Comparison of ENCODE assay signal across 23 cellular contexts in genomic region chr11:11374358-11375148, GRCh38. TPM values are rescaled to one million over a fixed set of nuclear protein-coding genes. Genes with fewer than 3 reads are reported as not detected.
A peak's percentile ranks its signal among the peaks of the same experiment; 100 is the strongest.
DNase-seq lines count a peak whose midpoint lies in the region; ATAC-seq, FAIRE-seq and TF ChIP-seq lines count a peak whose summit lies in the region.
"Had no signal": no experiment of that assay in that cellular context is flagged by ENCODE, and none has a peak within 500 bp of the region (broad histone marks: within the 10 kb centered on the region; RNA-seq: fewer than 3 reads in every experiment).

No MANE protein-coding gene starts in this region.

- TF ChIP-seq EP300 in A549 (IDR thresholded peaks at IDR 0.05) (no peak), GM12878 (IDR thresholded peaks at IDR 0.05; ENCODE audit: borderline replicate concordance in 1 of 2, control insufficient read depth in 1 of 2, low read depth in 2 of 2, low read length in 2 of 2) (no peak)

- intact Hi-C loops in GM12878 (cut with micrococcal nuclease; ENCODE audit: unreplicated experiment): no loop called here

- SMC1A ChIA-PET in GM12878 (lab: Charles Lee; ENCODE audit: uncharacterized antibody, unreplicated experiment): interaction anchor here (1.0 to 1.1 kb wide), 2 partner anchors 17 to 214 kb away, joined by 3 to 4 read pairs; no protein-coding TSS in a partner anchor

- H3K36me3 ChIP-seq in GM12878 (ENCODE audit: control insufficient read depth in 2 of 2, insufficient read depth in 2 of 2, low read length in 1 of 2): peaks cover 3 to 5% of the 10 kb centered on the region in 2 experiments; a peak in 3 of 4 replicates
- H3K36me3 ChIP-seq: right atrium auricular region had no signal

- H3K4me1 ChIP-seq in A549: no peaks in the 10 kb centered on the region
- no peaks in the 10 kb centered on the region for H3K4me1 ChIP-seq in GM12878 (ENCODE audit: control insufficient read depth, insufficient read depth, low read length)

- BruUV-seq in GM12878 (replicated peaks; lab: Mats Ljungman, UMichigan): no TSS peak

- POLR2A ChIA-PET in A549 (lab: Yijun Ruan, JAX) (interaction anchor here (0.6 kb wide), 1 partner anchor 321 kb away, joined by 5 read pairs; no protein-coding TSS in a partner anchor), GM12878 (lab: Charles Lee) (no interaction called here)

- RAD21 ChIA-PET in GM12878 (lab: Charles Lee; ENCODE audit: unreplicated experiment): no interaction called here

- H3K79me2 ChIP-seq in GM12878 (ENCODE audit: control insufficient read depth, insufficient read depth, low read length): no peaks in the 10 kb centered on the region

- CTCF ChIA-PET in A549 (lab: Yijun Ruan, JAX): interaction anchor here (0.5 kb wide), 1 partner anchor 445 kb away, joined by 3 read pairs; no protein-coding TSS in a partner anchor
- CTCF ChIA-PET in GM12878 (lab: Yijun Ruan, JAX): interaction anchor here (0.6 kb wide), 1 partner anchor 342 kb away, joined by 3 read pairs; no protein-coding TSS in a partner anchor

- in situ Hi-C loops in GM12878 (cut with MboI): no loop called here

- no peak for TF ChIP-seq RAD21 in A549 (conservative IDR thresholded peaks at IDR 0.05 in 1 of 2, IDR thresholded peaks at IDR 0.05 in 1 of 2)
- no peak for TF ChIP-seq RAD21 in GM12878 (IDR thresholded peaks at IDR 0.05; ENCODE audit: insufficient read depth, low read depth, low read length)

- TF ChIP-seq CTCF in A549 (IDR thresholded peaks at IDR 0.05) (no peak), GM12878 (IDR thresholded peaks at IDR 0.05 in 2 of 3, conservative IDR thresholded peaks at IDR 0.05 in 1 of 3; ENCODE audit: control insufficient read depth in 2 of 3, extremely low read depth in 1 of 3, insufficient read depth in 1 of 3, low read depth in 3 of 3, low read length in 3 of 3) (no peak)

- DNase-seq in A549 (ENCODE audit: low read depth in 1 of 2, low spot score in 1 of 2): no peak
- DNase-seq in GM12878 (ENCODE audit: low read depth, low spot score): peak; percentile 11
- DNase-seq in COLO829 (ENCODE audit: low spot score): no peak
- no peak for DNase-seq in retina
- no peak for DNase-seq in DMS114 treated with DMSO at 0.1 percent for 48 hours (lab: John Stamatoyannopoulos, UW; ENCODE audit: unreplicated experiment)
- no peak for DNase-seq in activated naive CD4-positive, alpha-beta T cell treated with anti-CD3 and anti-CD28 coated beads, Interleukin-2, amount 50 U/mL, for 16 hours
- DNase-seq: activated CD4-positive, alpha-beta T cell treated with anti-CD3 and anti-CD28 coated beads for 36 hours; activated naive CD4-positive, alpha-beta T cell treated with anti-CD3 and anti-CD28 coated beads, Interleukin-2, amount 10 ng/mL, durations not matched to agents 7 days and 5 days; activated T-cell treated with anti-CD3 and anti-CD28 coated beads, Interleukin-2, amount 50 U/mL, for 72 hours; anterior cingulate cortex; dermis blood vessel endothelial cell; EL; heart right ventricle; KBM-7; MM.1S; naive thymus-derived CD4-positive, alpha-beta T cell; NCI-H1436 treated with DMSO at 0.1 percent for 48 hours; NCI-H2171; NCI-H526; trophoblast cell had no signal

- FAIRE-seq in A549 (lab: Jason Lieb, UNC) (peak; percentile 28), GM12878 (lab: Jason Lieb, UNC) (no peak)

- no peaks in the 10 kb centered on the region for H4K20me1 ChIP-seq in GM12878 (ENCODE audit: control insufficient read depth, insufficient read depth)

- H3K27ac ChIP-seq in A549 (no peak overlapping the region), GM12878 (ENCODE audit: control insufficient read depth, insufficient read depth) (no peak overlapping the region)
- H3K27ac ChIP-seq: heart right ventricle, right atrium auricular region had no signal

- H3K4me2 ChIP-seq in A549: no peak overlapping the region
- H3K4me2 ChIP-seq in GM12878 (ENCODE audit: control insufficient read depth, insufficient read depth): no peak overlapping the region

- no peak for TF ChIP-seq POLR2A in A549 (IDR thresholded peaks at IDR 0.05; ENCODE audit: low read length)
- TF ChIP-seq POLR2A in GM12878 (IDR thresholded peaks at IDR 0.05; ENCODE audit: low read depth, low read length): no peak

- H3K27me3 ChIP-seq in GM12878 (replicated peaks in 1 of 2; ENCODE audit: control insufficient read depth in 2 of 2, insufficient read depth in 2 of 2, low read length in 1 of 2): no peaks in the 10 kb centered on the region
- H3K27me3 ChIP-seq: heart right ventricle, right atrium auricular region had no signal

- 80% methylated on average over 7 of the region's 7 CpGs for WGBS in A549 (ENCODE audit: missing lambda C conversion rate)
- WGBS in GM12878 (ENCODE audit: insufficient coverage, insufficient replicate concordance, low lambda C conversion rate, missing lambda C conversion rate): 53% methylated on average over 7 of the region's 7 CpGs

- ATAC-seq in A549 (no peak), GM19452 (IDR thresholded peaks at IDR 0.05; ENCODE audit: unreplicated experiment) (peak; percentile 81), HG03064 (IDR thresholded peaks at IDR 0.05; ENCODE audit: low read depth, unreplicated experiment) (peak; percentile 71), GM12878 (peak; percentile 56; the same call in 2 of the 3 replicates)
- ATAC-seq: activated CD4-positive, alpha-beta T cell treated with anti-CD3 and anti-CD28 coated beads for 36 hours; activated T-cell treated with anti-CD3 and anti-CD28 coated beads, Interleukin-2, amount 50 U/mL, for 72 hours; heart right ventricle; naive thymus-derived CD4-positive, alpha-beta T cell had no signal

- no peak overlapping the region for H2AFZ ChIP-seq in GM12878 (ENCODE audit: control insufficient read depth, low read depth, low read length)

- H3K4me3 ChIP-seq in A549: no peak overlapping the region
- H3K4me3 ChIP-seq in GM12878: no peak overlapping the region
- H3K4me3 ChIP-seq: heart right ventricle, right atrium auricular region had no signal

- H3K9ac ChIP-seq in GM12878 (ENCODE audit: control insufficient read depth, insufficient read depth, low read length): no peak overlapping the region

- H3K9me3 ChIP-seq in A549 (no peaks in the 10 kb centered on the region), GM12878 (replicated peaks; ENCODE audit: control insufficient read depth, insufficient read depth, low read length) (no peaks in the 10 kb centered on the region; the same call in 2 of the 3 replicates)
- H3K9me3 ChIP-seq: heart right ventricle, right atrium auricular region had no signal

TF ChIP-seq in A549, 52 proteins besides CTCF, POLR2A, EP300 and RAD21:
- no peak for TF ChIP-seq MYC (IDR thresholded peaks at IDR 0.05; ENCODE audit: borderline replicate concordance, low read length)

TF ChIP-seq in GM12878, 131 proteins besides CTCF, POLR2A, EP300 and RAD21 (continues in another document):
- TF ChIP-seq ZBED1 (IDR thresholded peaks at IDR 0.05; ENCODE audit: borderline replicate concordance): no peak
- TF ChIP-seq MEF2B (IDR thresholded peaks at IDR 0.05; ENCODE audit: partially characterized antibody, poor library complexity, severe bottlenecking): peak; percentile 59
- TF ChIP-seq MLLT1 (IDR thresholded peaks at IDR 0.05): no peak
- TF ChIP-seq LARP7 (IDR thresholded peaks at IDR 0.05): no peak
- TF ChIP-seq PKNOX1 (IDR thresholded peaks at IDR 0.05): peak; percentile 51; the same call in 1 of the 2 replicates
- no peak for TF ChIP-seq SMAD1 (IDR thresholded peaks at IDR 0.05; ENCODE audit: low read depth, partially characterized antibody)

RNA-seq across cellular contexts. Expression of gene CSNK2A3, which starts 21.5 kb away (rescaled TPM):
- polyA plus RNA-seq in A549 (2011; rRNA removed) (5.7 and 6.2 TPM in 2 replicates), A549 (2017; fragmentation: RNase III; extraction: RNeasy Plus Mini Kit Qiagen cat#74134 plus additional on column Dnase treatment) (3.9 to 5.1 TPM (median 4.4 TPM) in 3 replicates), GM12878 (2011; rRNA removed) (3.2 and 4.7 TPM in 2 replicates), GM12878 (2014; fragmentation: Illumina TruSeq; extraction: Trizol) (6.2 and 8.9 TPM in 2 replicates), GM12878 (2014; fragmentation: Nextera tagmentation; extraction: Ambion mirVana) (1 to 10 TPM; 1.1 to 1.7 TPM), GM12878 (2014; rRNA removed) (0.68 and 0.71 TPM in 2 replicates), GM12878 (2016; fragmentation: Nextera tagmentation; extraction: Ambion mirVana) (1 to 10 TPM in 1 of 2 experiments, under 1 TPM in 1; 0.99 to 2.0 TPM)
- polyA plus RNA-seq in A549 (2012; cell fraction: cytosol; rRNA removed): 0.44 and 0.56 TPM in 2 replicates
- polyA plus RNA-seq in A549 (2012; cell fraction: nucleus; rRNA removed): 0.45 and 0.67 TPM in 2 replicates
- 2.8 and 4.5 TPM in 2 replicates for polyA minus RNA-seq in A549 (2011; rRNA and poly(A)+ RNA removed)
- 15.5 and 16.5 TPM in 2 replicates for total RNA-seq in GM12878 (2013; cell fraction: nucleolus; rRNA removed)
- total RNA-seq in GM12878 (2014; rRNA removed) (0.90 and 1.3 TPM in 2 replicates), GM12878 (2014; rRNA removed; fragmentation: Illumina TruSeq; extraction: Trizol) (2.1 and 2.5 TPM in 2 replicates), GM12878 (2021) (0.29 and 0.95 TPM in 2 replicates)
- 4.8 TPM for polyA plus RNA-seq in GM12878 (2011; ENCODE audit: low read depth)
- 0.52 and 0.57 TPM in 2 replicates for polyA plus RNA-seq in GM12878 (2011; cell fraction: cytosol; rRNA removed)
- polyA plus RNA-seq in GM12878 (2011; cell fraction: nucleus; rRNA removed): 1.4 and 1.9 TPM in 2 replicates
- polyA plus RNA-seq in GM12878 (2012): 2.7 and 4.5 TPM in 2 replicates
- polyA minus RNA-seq in GM12878 (2011; rRNA and poly(A)+ RNA removed): 4.1 and 7.9 TPM in 2 replicates
- 2.3 TPM in 1 of 2 replicates, not detected in the other for polyA minus RNA-seq in GM12878 (2011; cell fraction: cytosol; rRNA and poly(A)+ RNA removed)
- polyA minus RNA-seq in GM12878 (2011; cell fraction: nucleus; rRNA and poly(A)+ RNA removed): 5.6 and 9.6 TPM in 2 replicates

Comparison
In these comparisons a context has a peak if more than half of its experiments do, and no peak if none do; other contexts are left out.
1. ATAC-seq: peak in GM19452 (single experiment), HG03064 (single experiment) and GM12878 (single experiment); none in A549 (0 of 2).